11 cellular contexts compared by ENCODE assay signal in genomic region chr22:38862375-38863329, GRCh38. TPM values are rescaled to one million over a fixed set of nuclear protein-coding genes. Genes with fewer than 3 reads are reported as not detected.
DNase-seq lines count a peak whose midpoint lies in the region; ATAC-seq and TF ChIP-seq lines count a peak whose summit lies in the region.
"Had no signal": no experiment of that assay in that cellular context is flagged by ENCODE, and none has a peak within 500 bp of the region (broad histone marks: within the 10 kb centered on the region; RNA-seq: fewer than 3 reads in every experiment).

No MANE protein-coding gene starts in this region.

- 0 out of 2 replicates have a peak, but pooled peaks have one; percentile 13 for TF ChIP-seq POLR2A in Raji (IDR thresholded peaks at IDR 0.05; ENCODE audit: insufficient read depth, low read depth, low read length)

- no peak overlapping the region for H3K4me3 ChIP-seq in right cardiac atrium (ENCODE audit: low read length)
- H3K4me3 ChIP-seq in tibial artery, result no peak overlapping the region
- H3K4me3 ChIP-seq: SJSA1 had no signal

- peaks cover 18% of the 10 kb centered on the region for H3K4me1 ChIP-seq in right cardiac atrium (ENCODE audit: control insufficient read depth, insufficient read depth, low read length)
- peaks cover 0 to 67% (median 47%) of the 10 kb centered on the region in 4 donors for H3K4me1 ChIP-seq in tibial artery
- H3K4me1 ChIP-seq: SJSA1 had no signal

- no peak for TF ChIP-seq CTCF in tibial artery (IDR thresholded peaks at IDR 0.05)

- intact Hi-C loops in right cardiac atrium (cut with DNase I) (loop anchor here in 2 of 4 donors (5.0 to 10.0 kb wide), 4 partner anchors 142 to 452 kb away; partner anchors contain the start of gene RPL3 (in 1 of the 2)), tibial artery (cut with DNase I; ENCODE audit: low total_unique reads) (loop anchor here (5.0 kb wide), 1 partner anchor 95 kb away; no protein-coding TSS in a partner anchor)

- ATAC-seq in right cardiac atrium, result peak; percentile 45 to 52
- ATAC-seq in HG03432 (IDR thresholded peaks at IDR 0.05; ENCODE audit: unreplicated experiment), result no peak
- ATAC-seq in GM21529 (IDR thresholded peaks at IDR 0.05; ENCODE audit: unreplicated experiment), result no peak

- WGBS in right cardiac atrium, result 52% methylated on average over 14 of the region's 14 CpGs

- H3K27me3 ChIP-seq in right cardiac atrium (ENCODE audit: control insufficient read depth, insufficient read depth), result no peaks in the 10 kb centered on the region
- H3K27me3 ChIP-seq in tibial artery, result no peaks in the 10 kb centered on the region
- H3K27me3 ChIP-seq: SJSA1 had no signal

- peaks cover 16 to 28% (median 19%) of the 10 kb centered on the region in 3 donors for H3K36me3 ChIP-seq in tibial artery

- H3K9me3 ChIP-seq in right cardiac atrium (ENCODE audit: control insufficient read depth, low read length) (no peaks in the 10 kb centered on the region), tibial artery (no peaks in the 10 kb centered on the region)
- H3K9me3 ChIP-seq: SJSA1 had no signal

- DNase-seq in activated effector memory CD4-positive, alpha-beta T cell treated with anti-CD3 and anti-CD28 coated beads, Interleukin-2, amount 50 U/mL, for 16 hours, result peak; percentile 63
- no peak for DNase-seq in activated effector memory CD4-positive, alpha-beta T cell treated with Interleukin-2 at 50 U/mL for 16 hours
- peak; percentile 73 to 93 (median 91) for DNase-seq in right cardiac atrium
- peak; percentile 51 to 89 for DNase-seq in tibial artery
- DNase-seq in COR-L47 (lab: John Stamatoyannopoulos, UW), result no peak
- DNase-seq: naive B cell, NCI-H1694 treated with DMSO at 0.1 percent for 48 hours had no signal

- H3K27ac ChIP-seq in right cardiac atrium (ENCODE audit: low read length), result no peak overlapping the region
- H3K27ac ChIP-seq in tibial artery, result peak overlapping the region; percentile 20 to 55
- H3K27ac ChIP-seq: SJSA1 had no signal

RNA-seq across cellular contexts. Expression of gene CBX6, which starts 9.4 kb away (rescaled TPM):
- total RNA-seq in right cardiac atrium, result 10 to 100 TPM; 50.9 to 65.9 (median 56.6) TPM
- polyA plus RNA-seq in right cardiac atrium, result 27.0 TPM

RNA-seq across cellular contexts. Expression of gene NPTXR, which starts 18.8 kb away (rescaled TPM):
- 10 to 100 TPM; 23.8 to 51.1 (median 38.4) TPM for total RNA-seq in right cardiac atrium
- 32.3 TPM for polyA plus RNA-seq in right cardiac atrium

Comparison
In these comparisons a context has a peak if more than half of its experiments do, and no peak if none do; other contexts are left out.
1. DNase-seq: peak in activated effector memory CD4-positive, alpha-beta T cell treated with anti-CD3 and anti-CD28 coated beads, Interleukin-2, amount 50 U/mL, for 16 hours (single experiment), right cardiac atrium (3 of 3) and tibial artery (2 of 2); none in activated effector memory CD4-positive, alpha-beta T cell treated with Interleukin-2 at 50 U/mL for 16 hours (single experiment) and COR-L47 (single experiment).
2. ATAC-seq: peak in right cardiac atrium (2 of 2); none in HG03432 (single experiment) and GM21529 (single experiment).